Comparison of ENCODE assay signal across 1 cellular context in the genomic region with DNA sequence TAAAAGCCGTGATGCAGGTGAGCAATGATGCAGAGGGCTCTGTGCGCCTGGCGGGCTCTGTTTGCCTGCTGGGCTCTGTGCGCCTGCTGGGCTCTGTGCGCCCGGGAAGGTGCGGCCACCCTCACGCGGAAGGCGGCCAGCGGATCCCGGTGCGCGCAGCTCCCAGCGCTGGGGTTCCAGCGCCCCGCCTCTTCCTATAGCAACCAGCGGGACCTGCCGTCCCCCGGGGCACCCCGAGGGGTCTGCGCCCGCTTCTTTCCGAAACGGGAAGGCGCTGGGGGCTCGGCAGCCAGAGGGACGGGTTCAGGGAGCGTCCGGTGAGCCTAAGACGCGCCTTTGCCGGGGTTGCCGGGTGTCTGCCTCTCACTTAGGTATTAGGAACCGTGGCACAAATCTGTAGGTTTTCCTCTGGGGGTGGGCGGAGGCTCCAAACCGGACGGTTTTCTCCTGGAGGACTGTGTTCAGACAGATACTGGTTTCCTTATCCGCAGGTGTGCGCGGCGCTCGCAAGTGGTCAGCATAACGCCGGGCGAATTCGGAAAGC.
TF ChIP-seq lines count a peak whose summit lies in the region.

No MANE protein-coding gene starts in this region.

TF ChIP-seq in HEK293, 187 proteins besides CTCF, POLR2A, EP300 and RAD21 (continued from another document):
- no peak for TF ChIP-seq ZNF280D (tag by site-specific recombination; IDR thresholded peaks at IDR 0.05)
- no peak for TF ChIP-seq ZNF747 (tag by site-specific recombination; IDR thresholded peaks at IDR 0.05)
- TF ChIP-seq, protein P1, sequence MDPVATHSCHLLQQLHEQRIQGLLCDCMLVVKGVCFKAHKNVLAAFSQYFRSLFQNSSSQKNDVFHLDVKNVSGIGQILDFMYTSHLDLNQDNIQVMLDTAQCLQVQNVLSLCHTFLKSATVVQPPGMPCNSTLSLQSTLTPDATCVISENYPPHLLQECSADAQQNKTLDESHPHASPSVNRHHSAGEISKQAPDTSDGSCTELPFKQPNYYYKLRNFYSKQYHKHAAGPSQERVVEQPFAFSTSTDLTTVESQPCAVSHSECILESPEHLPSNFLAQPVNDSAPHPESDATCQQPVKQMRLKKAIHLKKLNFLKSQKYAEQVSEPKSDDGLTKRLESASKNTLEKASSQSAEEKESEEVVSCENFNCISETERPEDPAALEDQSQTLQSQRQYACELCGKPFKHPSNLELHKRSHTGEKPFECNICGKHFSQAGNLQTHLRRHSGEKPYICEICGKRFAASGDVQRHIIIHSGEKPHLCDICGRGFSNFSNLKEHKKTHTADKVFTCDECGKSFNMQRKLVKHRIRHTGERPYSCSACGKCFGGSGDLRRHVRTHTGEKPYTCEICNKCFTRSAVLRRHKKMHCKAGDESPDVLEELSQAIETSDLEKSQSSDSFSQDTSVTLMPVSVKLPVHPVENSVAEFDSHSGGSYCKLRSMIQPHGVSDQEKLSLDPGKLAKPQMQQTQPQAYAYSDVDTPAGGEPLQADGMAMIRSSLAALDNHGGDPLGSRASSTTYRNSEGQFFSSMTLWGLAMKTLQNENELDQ (tag by site-specific recombination; IDR thresholded peaks at IDR 0.05; ENCODE audit: low read depth): no peak
- TF ChIP-seq GLIS1 (tag by site-specific recombination; IDR thresholded peaks at IDR 0.05): no peak
- TF ChIP-seq ZNF639 (tag by site-specific recombination; IDR thresholded peaks at IDR 0.05): 0 out of 2 replicates have a peak, but pooled peaks have one; percentile 6
- no peak for TF ChIP-seq ZNF112 (tag by site-specific recombination; IDR thresholded peaks at IDR 0.05)
- no peak for TF ChIP-seq KLF1 (tag by site-specific recombination; IDR thresholded peaks at IDR 0.05)
- no peak for TF ChIP-seq FEZF1 (tag by site-specific recombination; IDR thresholded peaks at IDR 0.05)
- no peak; the same call in 1 of the 2 replicates for TF ChIP-seq GLI4 (tag by site-specific recombination; IDR thresholded peaks at IDR 0.05)
- TF ChIP-seq ZEB2 (tag by site-specific recombination; IDR thresholded peaks at IDR 0.05): peak; percentile 27; the same call in 1 of the 2 replicates
- TF ChIP-seq ZFP3 (tag by site-specific recombination; IDR thresholded peaks at IDR 0.05; ENCODE audit: low read depth): no peak
- TF ChIP-seq KLF10 (tag by site-specific recombination; IDR thresholded peaks at IDR 0.05): 0 out of 2 replicates have a peak, but pooled peaks have one; percentile 18
- TF ChIP-seq ZNF214 (tag by site-specific recombination; IDR thresholded peaks at IDR 0.05; ENCODE audit: borderline replicate concordance): no peak
- no peak for TF ChIP-seq ZNF426 (tag by site-specific recombination; IDR thresholded peaks at IDR 0.05)
- TF ChIP-seq ZNF266 (tag by site-specific recombination; IDR thresholded peaks at IDR 0.05; ENCODE audit: low read depth): no peak
- no peak for TF ChIP-seq ZBTB1 (tag by site-specific recombination; IDR thresholded peaks at IDR 0.05)
